Comparison of ENCODE assay signal across 8 cellular contexts in the genomic region with DNA sequence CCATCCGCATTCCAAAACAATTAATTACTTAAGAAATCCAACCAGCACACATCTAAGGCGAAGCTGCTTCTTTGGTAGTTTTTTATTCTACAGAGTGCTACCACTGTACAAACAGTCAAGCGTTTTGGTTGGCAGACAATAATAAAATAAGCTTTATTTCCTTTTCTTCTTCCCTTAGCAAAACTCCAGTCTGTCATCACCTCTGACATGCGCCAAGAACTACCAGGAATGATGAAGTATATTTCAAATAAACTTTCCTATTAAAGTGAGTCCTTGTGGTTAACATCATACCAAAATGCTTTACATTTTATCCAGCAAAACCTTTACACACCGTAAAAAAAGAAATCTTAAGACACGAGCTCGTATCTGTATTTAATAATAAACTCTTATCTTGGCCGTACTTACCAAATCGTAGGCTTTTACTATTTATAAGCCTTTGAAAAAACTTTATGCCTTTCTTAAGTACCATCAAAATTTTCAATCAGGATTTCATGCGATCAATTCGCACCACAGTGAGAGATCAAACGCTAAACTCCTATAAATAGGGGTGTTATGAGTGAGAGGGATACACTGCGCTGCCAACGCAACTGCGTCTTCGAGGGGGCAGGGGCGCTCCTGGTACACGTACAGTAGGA.
DNase-seq lines count a peak whose midpoint lies in the region; ATAC-seq and TF ChIP-seq lines count a peak whose summit lies in the region.

No MANE protein-coding gene starts in this region.

- H3K36me3 ChIP-seq in ACC112 (ENCODE audit: insufficient read depth, low read length), result no peaks in the 10 kb centered on the region

- peak; percentile 39 for ATAC-seq in GM21723 (IDR thresholded peaks at IDR 0.05; ENCODE audit: unreplicated experiment)

- DNase-seq in foreskin fibroblast (no peak), pons (ENCODE audit: low spot score) (peak; percentile 11), AG08396 (ENCODE audit: low spot score) (no peak), GM13976 (ENCODE audit: low spot score) (no peak), NCI-H2227 treated with DMSO at 0.1 percent for 48 hours (lab: John Stamatoyannopoulos, UW) (no peak)

- H3K79me2 ChIP-seq in ACC112 (ENCODE audit: control insufficient read depth, insufficient read depth, low read length, unreplicated experiment), result peaks cover 58% of the 10 kb centered on the region

- H3K4me1 ChIP-seq in ACC112 (ENCODE audit: control insufficient read depth, insufficient read depth, low read length, unreplicated experiment), result peaks cover 15% of the 10 kb centered on the region

- no peaks in the 10 kb centered on the region for H3K27me3 ChIP-seq in ACC112 (ENCODE audit: insufficient read depth, low read length)

- TF ChIP-seq CTCF in WI38 (IDR thresholded peaks at IDR 0.05; ENCODE audit: low read depth, low read length), result no peak
- no peak for TF ChIP-seq CTCF in foreskin fibroblast (IDR thresholded peaks at IDR 0.05; ENCODE audit: low read depth, low read length)
- no peak for TF ChIP-seq CTCF in GM13976 (IDR thresholded peaks at IDR 0.05; ENCODE audit: borderline replicate concordance, control extremely low read depth, extremely low read depth, insufficient read depth, missing control alignments)

- in situ Hi-C loops in GM13976 (cut with MboI; ENCODE audit: low sequenced_read_pairs, unreplicated experiment), result no loop called here

- peak overlapping the region; percentile 79 for H3K27ac ChIP-seq in ACC112 (ENCODE audit: low read depth, low read length)

- no peak overlapping the region for H2AFZ ChIP-seq in ACC112 (ENCODE audit: low read length, unreplicated experiment)

- H3K4me3 ChIP-seq in ACC112 (ENCODE audit: low read depth, low read length) (peak overlapping the region; percentile 86), WI38 (ENCODE audit: low read depth, low read length) (peak overlapping the region; percentile 95), foreskin fibroblast (ENCODE audit: low read depth in 1 of 2, low read length in 2 of 2) (peak overlapping the region; percentile 80 to 87)
